8 cellular contexts compared by ENCODE assay signal in genomic region chr11:77637345-77638165, GRCh38. TPM values are rescaled to one million over a fixed set of nuclear protein-coding genes. Genes with fewer than 3 reads are reported as not detected.
DNase-seq lines count a peak whose midpoint lies in the region; ATAC-seq, FAIRE-seq and TF ChIP-seq lines count a peak whose summit lies in the region.

TSS of gene CLNS1A (minus strand) at chr11:77637794. CDS start at chr11:77637714, 80 bp downstream.

- CTCF ChIA-PET in A673 (lab: Charles Lee): no interaction called here

- H3K27ac ChIP-seq in A673 (ENCODE audit: low read depth, low read length, poor library complexity, severe bottlenecking): peak within 1 kb of the TSS; percentile 87

- H3K27me3 Mint-ChIP-seq in immature natural killer cell (ENCODE audit: low read depth in 3 of 3): peaks cover 0 to 4% (median 4%) of the 10 kb centered on the region in 3 donors

- H3K36me3 ChIP-seq in A673 (ENCODE audit: insufficient read depth, low read length, poor library complexity, severe bottlenecking): peaks cover 4% of the 10 kb centered on the region
- H3K36me3 ChIP-seq in bronchial epithelial cell (ENCODE audit: control insufficient read depth, insufficient read depth, low read length): peaks cover 2% of the 10 kb centered on the region

- TF ChIP-seq CTCF in A673 (conservative IDR thresholded peaks at IDR 0.05; ENCODE audit: low read depth, low read length) (no peak), WI38 (IDR thresholded peaks at IDR 0.05; ENCODE audit: low read depth, low read length) (no peak), bronchial epithelial cell (IDR thresholded peaks at IDR 0.05; ENCODE audit: insufficient read depth, low read length, severe bottlenecking) (no peak)

- peak within 1 kb of the TSS; percentile 92 for H3K4me3 ChIP-seq in A673 (ENCODE audit: low read depth, low read length, poor library complexity, severe bottlenecking)
- peak within 1 kb of the TSS; percentile 80 for H3K4me3 ChIP-seq in WI38 (ENCODE audit: low read depth, low read length)
- peak within 1 kb of the TSS; percentile 92 for H3K4me3 ChIP-seq in bronchial epithelial cell (ENCODE audit: low read depth, low read length)

- no peaks in the 10 kb centered on the region for H3K27me3 ChIP-seq in A673 (replicated peaks; ENCODE audit: insufficient read depth, low read depth, low read length, poor library complexity)
- no peaks in the 10 kb centered on the region for H3K27me3 ChIP-seq in bronchial epithelial cell (ENCODE audit: control insufficient read depth, insufficient read depth, low read length)

- H3K9me3 Mint-ChIP-seq in immature natural killer cell: peaks cover 0 to 4% (median 0%) of the 10 kb centered on the region in 6 donors

- peaks cover 37 to 41% of the 10 kb centered on the region in 2 donors for H3K4me1 Mint-ChIP-seq in immature natural killer cell

- intact Hi-C loops in A673 (cut with micrococcal nuclease; ENCODE audit: unreplicated experiment): loop anchor here (10.0 kb wide), 1 partner anchor 357 kb away; the partner anchor contains the start of gene INTS4

- H3K36me3 Mint-ChIP-seq in immature natural killer cell: peaks cover 0 to 4% (median 3%) of the 10 kb centered on the region in 3 donors

- H3K9me3 ChIP-seq in A673 (ENCODE audit: low read depth, low read length, poor library complexity, severe bottlenecking): no peaks in the 10 kb centered on the region

- H3K27ac Mint-ChIP-seq in immature natural killer cell: peak within 1 kb of the TSS; percentile 53 to 97 (median 95)

- POLR2A ChIA-PET in A673 (lab: Charles Lee; ENCODE audit: low non-redundant PET): interaction anchor here (0.6 to 0.7 kb wide), 3 partner anchors 451 to 736 kb away, joined by 3 to 6 read pairs (median 3); no protein-coding TSS in a partner anchor

- DNase-seq in A673 (ENCODE audit: low spot score): peak; percentile 97
- DNase-seq in NCI-H2196 (lab: John Stamatoyannopoulos, UW; ENCODE audit: unreplicated experiment): peak; percentile 88
- DNase-seq in bronchial epithelial cell (ENCODE audit: low read depth): peak; percentile 76
- peak; percentile 65 to 78 (median 75) for DNase-seq in immature natural killer cell
- peak; percentile 72 for DNase-seq in smooth muscle cell of the brain vasculature (ENCODE audit: low read depth, low spot score)

- no TSS peak for BruUV-seq in A673 (replicated peaks; lab: Mats Ljungman, UMichigan)

- peak; percentile 96 for ATAC-seq in GM18867 (IDR thresholded peaks at IDR 0.05; ENCODE audit: unreplicated experiment)
- ATAC-seq in HG03108 (IDR thresholded peaks at IDR 0.05; ENCODE audit: unreplicated experiment): peak; percentile 99

- peak within 1 kb of the TSS; percentile 97 to 99 (median 97) for H3K4me3 Mint-ChIP-seq in immature natural killer cell

- H3K4me1 ChIP-seq in A673 (ENCODE audit: insufficient read depth, low read length, poor library complexity, severe bottlenecking): peaks cover 12% of the 10 kb centered on the region

- FAIRE-seq in bronchial epithelial cell (lab: Jason Lieb, UNC): no peak

RNA-seq across cellular contexts. Expression of gene CLNS1A, which starts in this region (rescaled TPM):
- total RNA-seq in A673 (2021) (186 and 198 TPM in 2 replicates), bronchial epithelial cell (184 and 221 TPM in 2 replicates)
- 100 to 1,000 TPM in 1 of 3 donors, 10 to 100 TPM in 2; 74.7 to 120 (median 82.0) TPM for polyA plus RNA-seq in immature natural killer cell

Comparison
In these comparisons a context has a peak if more than half of its experiments do, and no peak if none do; other contexts are left out.
1. Peak in every context shown above with its lines: DNase-seq, ATAC-seq, H3K4me3 ChIP-seq and H3K27ac ChIP-seq.